8 cellular contexts compared by ENCODE assay signal in genomic region chr4:108650212-108651067, GRCh38. TPM values are rescaled to one million over a fixed set of nuclear protein-coding genes. Genes with fewer than 3 reads are reported as not detected.
DNase-seq lines count a peak whose midpoint lies in the region; ATAC-seq, FAIRE-seq and TF ChIP-seq lines count a peak whose summit lies in the region.

OSTC (plus strand) TSS chr4:108650599; CDS start chr4:108650656, 57 bp downstream.

- ATAC-seq in HG02798 (IDR thresholded peaks at IDR 0.05; ENCODE audit: poor library complexity, unreplicated experiment) (peak; percentile 94), Right ventricle myocardium superior (ENCODE audit: poor library complexity) (peak; percentile 99), pancreas (peak; percentile 96 to 99 (median 98))

- peak within 1 kb of the TSS; percentile 94 for H3K9ac ChIP-seq in adipocyte (ENCODE audit: low read length)

- TF ChIP-seq CTCF in GM12875 (IDR thresholded peaks at IDR 0.05; ENCODE audit: borderline replicate concordance, insufficient read depth, low read depth, low read length), result no peak
- no peak for TF ChIP-seq CTCF in pancreas (IDR thresholded peaks at IDR 0.05)
- TF ChIP-seq CTCF in tibial artery (IDR thresholded peaks at IDR 0.05), result no peak

- H3K4me3 ChIP-seq in GM12875 (ENCODE audit: low read depth, low read length) (peak within 1 kb of the TSS; percentile 68), adipocyte (ENCODE audit: low read length) (peak within 1 kb of the TSS; percentile 86), pancreas (peak within 1 kb of the TSS; percentile 58 to 75 (median 73)), tibial artery (peak within 1 kb of the TSS; percentile 88 to 96)

- H3K9me3 ChIP-seq in adipocyte (ENCODE audit: control insufficient read depth, low read length), result no peaks in the 10 kb centered on the region
- no peaks in the 10 kb centered on the region for H3K9me3 ChIP-seq in pancreas
- H3K9me3 ChIP-seq in tibial artery, result no peaks in the 10 kb centered on the region

- intact Hi-C loops in Right ventricle myocardium superior (cut with DNase I), result no loop called here
- intact Hi-C loops in pancreas (cut with DNase I), result no loop called here
- intact Hi-C loops in tibial artery (cut with DNase I; ENCODE audit: low total_unique reads), result loop anchor here (5.0 kb wide), 1 partner anchor 33 kb away; no protein-coding TSS in a partner anchor

- H3K27ac ChIP-seq in pancreas, result peak within 1 kb of the TSS; percentile 80 to 90 (median 88)
- H3K27ac ChIP-seq in tibial artery, result peak within 1 kb of the TSS; percentile 87 to 96

- WGBS in pancreas, 2 donors, result 0% methylated on average over 46 of the region's 46 CpGs

- no peaks in the 10 kb centered on the region for H3K27me3 ChIP-seq in adipocyte (replicated peaks; ENCODE audit: control insufficient read depth, insufficient read depth, low read length)
- no peaks in the 10 kb centered on the region for H3K27me3 ChIP-seq in pancreas
- H3K27me3 ChIP-seq in tibial artery, result no peaks in the 10 kb centered on the region

- H3K36me3 ChIP-seq in adipocyte (ENCODE audit: control insufficient read depth, insufficient read depth, low read length, severe bottlenecking), result no peaks in the 10 kb centered on the region
- no peaks in the 10 kb centered on the region for H3K36me3 ChIP-seq in pancreas
- no peaks in the 10 kb centered on the region for H3K36me3 ChIP-seq in tibial artery

- peaks cover 19% of the 10 kb centered on the region for H3K4me1 ChIP-seq in adipocyte (ENCODE audit: control insufficient read depth, insufficient read depth, low read length)
- H3K4me1 ChIP-seq in pancreas, result peaks cover 3 to 15% (median 12%) of the 10 kb centered on the region in 3 donors
- H3K4me1 ChIP-seq in tibial artery, result peaks cover 0 to 37% (median 15%) of the 10 kb centered on the region in 4 donors

- peak; percentile 95 for DNase-seq in NCI-H1436 (lab: John Stamatoyannopoulos, UW)
- DNase-seq in T follicular helper cell (ENCODE audit: low read depth), result peak; percentile 87
- DNase-seq in adipocyte (ENCODE audit: low read depth), result peak; percentile 99
- peak; percentile 98 for DNase-seq in Right ventricle myocardium superior
- DNase-seq in pancreas, result peak; percentile 91 to 98 (median 94)
- DNase-seq in tibial artery, result peak; percentile 95 to 96

- peak; percentile 98 for FAIRE-seq in pancreas (lab: Jason Lieb, UNC)

RNA-seq across cellular contexts. Expression of gene OSTC, which starts in this region (rescaled TPM):
- total RNA-seq in Right ventricle myocardium superior, result 21.4 TPM
- 10 to 100 TPM; 38.1 to 71.2 (median 60.6) TPM for total RNA-seq in pancreas
- 10 to 100 TPM; 53.0 to 75.4 TPM for polyA plus RNA-seq in pancreas

Comparison
In these comparisons a context has a peak if more than half of its experiments do, and no peak if none do; other contexts are left out.
1. Peak in every context shown above with its lines: DNase-seq, ATAC-seq, H3K4me3 ChIP-seq and H3K27ac ChIP-seq.